ENCODE assay signal across 1 cellular context in genomic region chr22:19879248-19879575, GRCh38.
TF ChIP-seq lines count a peak whose summit lies in the region.

No MANE protein-coding gene starts in this region.

TF ChIP-seq in SK-N-SH, 30 proteins besides CTCF, POLR2A, EP300 and RAD21 (continued from another document):
- TF ChIP-seq, protein P1, sequence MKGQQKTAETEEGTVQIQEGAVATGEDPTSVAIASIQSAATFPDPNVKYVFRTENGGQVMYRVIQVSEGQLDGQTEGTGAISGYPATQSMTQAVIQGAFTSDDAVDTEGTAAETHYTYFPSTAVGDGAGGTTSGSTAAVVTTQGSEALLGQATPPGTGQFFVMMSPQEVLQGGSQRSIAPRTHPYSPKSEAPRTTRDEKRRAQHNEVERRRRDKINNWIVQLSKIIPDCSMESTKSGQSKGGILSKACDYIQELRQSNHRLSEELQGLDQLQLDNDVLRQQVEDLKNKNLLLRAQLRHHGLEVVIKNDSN (IDR thresholded peaks at IDR 0.05; ENCODE audit: borderline replicate concordance, low read depth) = no peak
- TF ChIP-seq TEAD4 (IDR thresholded peaks at IDR 0.05; ENCODE audit: borderline replicate concordance, insufficient read depth) (no peak), TAF1 (IDR thresholded peaks at IDR 0.05; ENCODE audit: borderline replicate concordance, low read depth, low read length) (no peak), RXRA (IDR thresholded peaks at IDR 0.05; ENCODE audit: borderline replicate concordance, low read depth) (no peak)
- TF ChIP-seq, protein P2, sequence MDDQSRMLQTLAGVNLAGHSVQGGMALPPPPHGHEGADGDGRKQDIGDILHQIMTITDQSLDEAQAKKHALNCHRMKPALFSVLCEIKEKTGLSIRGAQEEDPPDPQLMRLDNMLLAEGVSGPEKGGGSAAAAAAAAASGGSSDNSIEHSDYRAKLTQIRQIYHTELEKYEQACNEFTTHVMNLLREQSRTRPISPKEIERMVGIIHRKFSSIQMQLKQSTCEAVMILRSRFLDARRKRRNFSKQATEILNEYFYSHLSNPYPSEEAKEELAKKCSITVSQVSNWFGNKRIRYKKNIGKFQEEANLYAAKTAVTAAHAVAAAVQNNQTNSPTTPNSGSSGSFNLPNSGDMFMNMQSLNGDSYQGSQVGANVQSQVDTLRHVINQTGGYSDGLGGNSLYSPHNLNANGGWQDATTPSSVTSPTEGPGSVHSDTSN (IDR thresholded peaks at IDR 0.05) = no peak
TF ChIP-seq in SK-N-SH: peak in this region for 0.
